In the genomic region with DNA sequence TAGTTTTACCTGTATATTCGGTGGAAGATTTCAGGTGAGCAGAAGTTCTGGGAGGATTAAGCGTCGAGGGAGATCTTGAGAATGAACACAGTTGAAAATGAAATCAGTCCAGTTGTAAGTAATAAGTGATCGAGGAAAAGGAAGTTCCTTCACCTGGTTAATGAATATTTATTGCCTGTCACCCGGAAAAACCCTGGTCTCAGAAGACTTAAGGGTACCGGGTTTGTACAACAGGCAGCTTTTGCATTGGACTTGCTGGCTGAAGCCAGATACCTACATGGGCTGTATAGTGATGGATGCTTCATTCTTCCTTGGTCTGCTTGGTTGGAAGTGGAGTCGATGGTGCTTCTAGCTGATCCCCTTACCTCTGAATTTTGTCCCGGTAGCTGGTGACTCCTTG, we compare ENCODE assay signal across 1 cellular context.
TF ChIP-seq lines count a peak whose summit lies in the region.

No MANE protein-coding gene starts in this region.

TF ChIP-seq in GM12878, 131 proteins besides CTCF, POLR2A, EP300 and RAD21 (continued from another document):
- TF ChIP-seq ZNF592 (IDR thresholded peaks at IDR 0.05) (no peak), MEF2A (IDR thresholded peaks at IDR 0.05; ENCODE audit: insufficient read depth, low read depth, low read length) (no peak), BCL3 (IDR thresholded peaks at IDR 0.05; ENCODE audit: borderline replicate concordance, insufficient read depth, low read depth, low read length, poor library complexity, severe bottlenecking) (no peak), SKIL (IDR thresholded peaks at IDR 0.05; ENCODE audit: low read depth, poor library complexity, severe bottlenecking) (no peak), MYC (IDR thresholded peaks at IDR 0.05; ENCODE audit: insufficient read depth, insufficient read length, insufficient replicate concordance, low read length, severe bottlenecking) (no peak)
